In genomic region chr2:62698653-62699052, GRCh38 we compare ENCODE assay signal across 21 cellular contexts. TPM values are rescaled to one million over a fixed set of nuclear protein-coding genes. Genes with fewer than 3 reads are reported as not detected.
A peak's percentile ranks its signal among the peaks of the same experiment; 100 is the strongest.
DNase-seq lines count a peak whose midpoint lies in the region; ATAC-seq, FAIRE-seq and TF ChIP-seq lines count a peak whose summit lies in the region.
"Had no signal": no experiment of that assay in that cellular context is flagged by ENCODE, and none has a peak within 500 bp of the region (broad histone marks: within the 10 kb centered on the region; RNA-seq: fewer than 3 reads in every experiment).

No MANE protein-coding gene starts in this region.

- H3K4me2 ChIP-seq in mammary epithelial cell (ENCODE audit: insufficient read depth, low read depth, low read length), result no peak overlapping the region

- DNase-seq in mammary epithelial cell (no peak), MCF 10A (ENCODE audit: unreplicated experiment) (no peak), epithelial cell of proximal tubule (ENCODE audit: low read depth) (peak; percentile 25), myocyte (ENCODE audit: low read depth) (peak; percentile 18), urothelium cell line (ENCODE audit: low spot score) (no peak)
- no peak for DNase-seq in stimulated activated CD4-positive, alpha-beta T cell treated with anti-CD3 and anti-CD28 coated beads, Interleukin-12 subunit alpha, Interleukin-12 subunit beta, amount 100 ng/mL, for 4 hours
- DNase-seq: 8988T, C1 segment of cervical spinal cord, GF-D8, HFFc6, IMR-90, Karpas-422, MM.1S, NCI-H1105, NCI-H1694, NCI-H524 had no signal

- peaks cover 6% of the 10 kb centered on the region for H3K4me1 Mint-ChIP-seq in MCF 10A (ENCODE audit: insufficient read depth, unreplicated experiment)

- no peaks in the 10 kb centered on the region for H3K4me1 ChIP-seq in mammary epithelial cell (ENCODE audit: insufficient read depth, low read length)

- no peaks in the 10 kb centered on the region for H3K36me3 Mint-ChIP-seq in MCF 10A (ENCODE audit: insufficient read depth, unreplicated experiment)

- CTCF ChIA-PET in mammary epithelial cell (lab: Charles Lee; ENCODE audit: low non-redundant PET), result no interaction called here
- CTCF ChIA-PET in MCF 10A (lab: Yijun Ruan, JAX), result no interaction called here

- H3K27ac Mint-ChIP-seq in MCF 10A (ENCODE audit: low read depth, unreplicated experiment), result no peak overlapping the region
- H3K27ac Mint-ChIP-seq: HFFc6 had no signal

- H3K27me3 Mint-ChIP-seq in MCF 10A (ENCODE audit: insufficient read depth, unreplicated experiment), result no peaks in the 10 kb centered on the region

- in situ Hi-C loops in mammary epithelial cell (cut with MboI; ENCODE audit: low sequenced_read_pairs in 2 of 2), result no loop called here

- no peaks in the 10 kb centered on the region for H3K36me3 ChIP-seq in mammary epithelial cell (ENCODE audit: insufficient read depth, low read length)

- dilution Hi-C loops in mammary epithelial cell (cut with HindIII; ENCODE audit: low sequenced_read_pairs), result no loop called here

- no peaks in the 10 kb centered on the region for H3K9me3 ChIP-seq in mammary epithelial cell (replicated peaks; ENCODE audit: insufficient read depth, low read length)

- no peak overlapping the region for H3K27ac ChIP-seq in mammary epithelial cell (ENCODE audit: insufficient read depth, low read depth, low read length)

- BruUV-seq in mammary epithelial cell (replicated peaks; lab: Mats Ljungman, UMichigan), result no TSS peak
- no TSS peak for BruUV-seq in MCF 10A (replicated peaks; lab: Mats Ljungman, UMichigan)

- FAIRE-seq in urothelium cell line (lab: Jason Lieb, UNC), result peak; percentile 20
- FAIRE-seq: GM12892 had no signal

- no peak for ATAC-seq in HG03354 (IDR thresholded peaks at IDR 0.05; ENCODE audit: poor library complexity, severe bottlenecking, unreplicated experiment)
- ATAC-seq in GM18909 (IDR thresholded peaks at IDR 0.05; ENCODE audit: poor library complexity, unreplicated experiment), result no peak
- ATAC-seq: Panc1, Right ventricle myocardium inferior had no signal

- H3K79me2 ChIP-seq in mammary epithelial cell (ENCODE audit: insufficient read depth, low read length), result no peaks in the 10 kb centered on the region

- POLR2A ChIA-PET in MCF 10A (lab: Yijun Ruan, JAX), result interaction anchor here (0.6 to 2.9 kb wide), 4 partner anchors 8 to 38 kb away, joined by 3 to 17 read pairs (median 6); no protein-coding TSS in a partner anchor

- WGBS in mammary epithelial cell (ENCODE audit: low coverage, missing lambda C conversion rate), result 100% methylated on average over 1 of the region's 1 CpG

- H4K20me1 ChIP-seq in mammary epithelial cell (ENCODE audit: insufficient read depth, low read length), result no peaks in the 10 kb centered on the region

- intact Hi-C loops in mammary epithelial cell (cut with micrococcal nuclease), result no loop called here
- intact Hi-C loops in MCF 10A (cut with micrococcal nuclease), result no loop called here

- no peak overlapping the region for H3K4me3 Mint-ChIP-seq in MCF 10A (ENCODE audit: unreplicated experiment)
- H3K4me3 Mint-ChIP-seq: HFFc6 had no signal

- H2AFZ ChIP-seq in mammary epithelial cell (ENCODE audit: low read depth, low read length), result peak overlapping the region; percentile 15

- H3K4me3 ChIP-seq in mammary epithelial cell (replicated peaks in 1 of 3; ENCODE audit: insufficient read depth in 1 of 3, low read depth in 2 of 3, low read length in 3 of 3) (no peak overlapping the region), epithelial cell of proximal tubule (ENCODE audit: low read depth, low read length) (no peak overlapping the region)

- H3K9ac ChIP-seq in mammary epithelial cell (ENCODE audit: insufficient read depth, low read length), result no peak overlapping the region

- H3K9me3 Mint-ChIP-seq in MCF 10A (ENCODE audit: unreplicated experiment), result no peaks in the 10 kb centered on the region
- H3K9me3 Mint-ChIP-seq: HFFc6 had no signal

- H3K27me3 ChIP-seq in mammary epithelial cell (ENCODE audit: insufficient read depth, low read length), result no peaks in the 10 kb centered on the region

- TF ChIP-seq CTCF in mammary epithelial cell (conservative IDR thresholded peaks at IDR 0.05 in 1 of 2, IDR thresholded peaks at IDR 0.05 in 1 of 2; ENCODE audit: extremely low read depth in 1 of 2, insufficient read depth in 1 of 2, low read depth in 1 of 2, low read length in 2 of 2) (no peak), MCF 10A (IDR thresholded peaks at IDR 0.05; ENCODE audit: unreplicated experiment) (no peak), epithelial cell of proximal tubule (conservative IDR thresholded peaks at IDR 0.05; ENCODE audit: low read depth, low read length) (no peak)

RNA-seq across cellular contexts. Expression of gene EHBP1, which starts 6.9 kb away (rescaled TPM):
- total RNA-seq in mammary epithelial cell, result 100 to 1,000 TPM in 1 of 2 donors, 10 to 100 TPM in 1; 46.0 to 101 TPM
- 56.8 TPM for polyA plus RNA-seq in mammary epithelial cell
- polyA minus RNA-seq in mammary epithelial cell, result 156 TPM
- 62.1 and 81.2 TPM in 2 replicates for total RNA-seq in MCF 10A (2022)
- 18.1 and 20.9 TPM in 2 replicates for total RNA-seq in epithelial cell of proximal tubule
- total RNA-seq in myocyte, result 27.6 and 30.0 TPM in 2 replicates
- polyA plus RNA-seq in myocyte (2012), result 20.1 TPM

Comparison
In these comparisons a context has a peak if more than half of its experiments do, and no peak if none do; other contexts are left out.
1. DNase-seq: peak in epithelial cell of proximal tubule (single experiment) and myocyte (single experiment); none in mammary epithelial cell (single experiment), MCF 10A (single experiment), urothelium cell line (single experiment) and stimulated activated CD4-positive, alpha-beta T cell treated with anti-CD3 and anti-CD28 coated beads, Interleukin-12 subunit alpha, Interleukin-12 subunit beta, amount 100 ng/mL, for 4 hours (single experiment).